ENCODE assay signal across 1 cellular context in the genomic region with DNA sequence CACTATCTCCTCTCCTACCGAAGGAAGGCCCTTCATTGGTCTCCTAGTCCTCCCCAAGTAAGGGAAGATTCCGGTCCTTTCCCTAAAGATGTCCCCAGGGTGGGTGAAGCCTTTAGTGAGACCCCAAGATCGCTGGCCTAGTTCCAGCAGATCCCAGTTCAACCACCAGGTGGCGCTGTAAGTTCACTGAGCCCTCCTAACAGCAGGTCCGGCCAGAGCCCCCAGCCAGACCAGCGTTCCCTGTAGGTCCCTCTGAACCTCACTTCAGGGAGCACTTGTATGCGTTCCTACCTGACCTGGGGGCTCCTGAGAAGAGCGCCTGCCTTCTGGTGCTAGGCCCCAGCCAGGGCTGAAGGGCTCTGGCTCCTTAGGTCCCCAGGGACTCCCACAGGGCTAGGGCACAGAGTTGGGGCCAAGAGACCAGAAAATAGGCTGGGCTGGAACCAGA.
TF ChIP-seq lines count a peak whose summit lies in the region.

No MANE protein-coding gene starts in this region.

TF ChIP-seq in H1, 55 proteins besides CTCF, POLR2A, EP300 and RAD21:
- TF ChIP-seq SIN3A (conservative IDR thresholded peaks at IDR 0.05 in 1 of 2, IDR thresholded peaks at IDR 0.05 in 1 of 2; ENCODE audit: low read depth in 1 of 2, low read length in 2 of 2) (0 out of 4 replicates have a peak, but pooled peaks of 1 of the 2 experiments have one; percentile 31), TBP (IDR thresholded peaks at IDR 0.05; ENCODE audit: low read depth, low read length) (0 out of 2 replicates have a peak, but pooled peaks have one; percentile 34), CBX8 (IDR thresholded peaks at IDR 0.05; ENCODE audit: borderline replicate concordance, low read depth, low read length) (no peak)
TF ChIP-seq in H1: peak in this region for 2.
